17 cellular contexts compared by ENCODE assay signal in the genomic region with DNA sequence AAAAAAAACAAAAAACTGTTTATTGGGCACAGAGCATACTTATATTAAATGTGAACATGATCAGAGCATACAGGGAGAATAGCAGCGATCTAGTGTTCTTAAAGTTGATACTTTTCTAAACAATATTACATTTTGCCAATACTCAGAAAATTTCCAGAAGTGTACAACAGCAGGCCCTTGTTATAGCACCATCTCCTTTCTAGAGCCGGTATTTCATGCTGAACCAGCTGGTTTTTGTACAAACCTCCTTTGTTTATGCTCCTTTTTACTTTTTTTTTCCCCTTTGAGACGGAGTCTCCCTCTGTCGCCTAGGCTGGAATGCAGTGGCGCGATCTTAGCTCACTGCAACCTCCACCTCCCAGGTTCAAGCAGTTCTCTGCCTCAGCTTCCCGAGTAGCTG.
DNase-seq lines count a peak whose midpoint lies in the region; ATAC-seq and TF ChIP-seq lines count a peak whose summit lies in the region.
"Had no signal": no experiment of that assay in that cellular context is flagged by ENCODE, and none has a peak within 500 bp of the region (broad histone marks: within the 10 kb centered on the region; RNA-seq: fewer than 3 reads in every experiment).

No MANE protein-coding gene starts in this region.

- H3K27me3 ChIP-seq in HL-60 (ENCODE audit: insufficient read depth, poor library complexity, severe bottlenecking) (no peaks in the 10 kb centered on the region), gastrocnemius medialis (no peaks in the 10 kb centered on the region)
- H3K27me3 ChIP-seq: spleen had no signal

- H3K27ac ChIP-seq in HL-60 (replicated peaks) (peak overlapping the region; percentile 13; the same call in 1 of the 2 replicates), gastrocnemius medialis (peak overlapping the region in 3 of 4 donors; percentile 84 to 86 (median 85))
- H3K27ac ChIP-seq: A549 had no signal

- in situ Hi-C loops in gastrocnemius medialis (cut with MboI; ENCODE audit: low sequenced_read_pairs in 4 of 4) (no loop called here), GM13977 (cut with MboI; ENCODE audit: low pct_unique_long_range_greater_than_20kb, low sequenced_read_pairs, unreplicated experiment) (no loop called here)

- H3K36me3 ChIP-seq in gastrocnemius medialis, result peaks cover 0 to 21% of the 10 kb centered on the region in 2 donors

- H3K36me3 Mint-ChIP-seq in activated T-cell treated with anti-CD3 and anti-CD28 coated beads, Interleukin-2, amount 50 U/mL, for 24 hours (ENCODE audit: low read depth), result peaks cover 98% of the 10 kb centered on the region

- H3K4me3 ChIP-seq in HL-60 (replicated peaks; ENCODE audit: insufficient read depth, low read length), result no peak overlapping the region
- H3K4me3 ChIP-seq in fibroblast of pulmonary artery (replicated peaks; ENCODE audit: low read depth, low read length), result no peak overlapping the region
- H3K4me3 ChIP-seq in gastrocnemius medialis, result no peak overlapping the region
- H3K4me3 ChIP-seq: A549, spleen had no signal

- DNase-seq in activated T-cell treated with anti-CD3 and anti-CD28 coated beads, Interleukin-2, amount 50 U/mL, for 24 hours, result no peak
- no peak for DNase-seq in activated T-cell treated with anti-CD3 and anti-CD28 coated beads, Interleukin-2, amount 50 U/mL, for 48 hours
- DNase-seq in HL-60 (ENCODE audit: low read depth in 1 of 2, low spot score in 1 of 2) (no peak), fibroblast of pulmonary artery (ENCODE audit: low read depth) (no peak), gastrocnemius medialis (no peak), GM13977 (ENCODE audit: low spot score) (no peak), H4 (ENCODE audit: low spot score) (no peak), NCI-H2107 treated with DMSO at 0.1 percent for 48 hours (lab: John Stamatoyannopoulos, UW; ENCODE audit: unreplicated experiment) (no peak)
- DNase-seq: activated CD4-positive, alpha-beta T cell treated with anti-CD3 and anti-CD28 coated beads, Interleukin-2, amount 50 U/mL, for 1 hour; activated T-cell treated with anti-CD3 and anti-CD28 coated beads, Interleukin-2, amount 50 U/mL, for 4 hours; C1 segment of cervical spinal cord; NCI-H1930; NCI-H510A; RPMI8226; spleen had no signal

- no peaks in the 10 kb centered on the region for H3K9me3 ChIP-seq in gastrocnemius medialis
- H3K9me3 ChIP-seq: A549, spleen had no signal

- H3K27ac Mint-ChIP-seq in activated T-cell treated with anti-CD3 and anti-CD28 coated beads, Interleukin-2, amount 50 U/mL, for 24 hours, result peak overlapping the region; percentile 96

- no peak for TF ChIP-seq POLR2A in gastrocnemius medialis (IDR thresholded peaks at IDR 0.05)

- no peak for ATAC-seq in gastrocnemius medialis

- TF ChIP-seq CTCF in HL-60 (IDR thresholded peaks at IDR 0.05; ENCODE audit: insufficient read depth, low read length) (no peak), fibroblast of pulmonary artery (IDR thresholded peaks at IDR 0.05; ENCODE audit: low read length, missing control alignments) (peak; percentile 12), gastrocnemius medialis (IDR thresholded peaks at IDR 0.05 in 4 of 5, conservative IDR thresholded peaks at IDR 0.05 in 1 of 5) (no peak), GM13977 (IDR thresholded peaks at IDR 0.05; ENCODE audit: extremely low read depth, insufficient read depth, missing control alignments) (no peak)

- H3K9me3 Mint-ChIP-seq in activated T-cell treated with anti-CD3 and anti-CD28 coated beads, Interleukin-2, amount 50 U/mL, for 24 hours, result no peaks in the 10 kb centered on the region
- H3K9me3 Mint-ChIP-seq: activated T-cell treated with anti-CD3 and anti-CD28 coated beads, Interleukin-2, amount 50 U/mL, for 4 hours; neural crest cell had no signal

- H3K4me1 ChIP-seq in gastrocnemius medialis, result peaks cover 41 to 43% of the 10 kb centered on the region in 2 donors

- H3K27me3 Mint-ChIP-seq in activated T-cell treated with anti-CD3 and anti-CD28 coated beads, Interleukin-2, amount 50 U/mL, for 24 hours, result no peaks in the 10 kb centered on the region

- H3K4me1 Mint-ChIP-seq in activated T-cell treated with anti-CD3 and anti-CD28 coated beads, Interleukin-2, amount 50 U/mL, for 24 hours (ENCODE audit: low read depth), result peaks cover 68% of the 10 kb centered on the region

- H3K4me3 Mint-ChIP-seq in activated T-cell treated with anti-CD3 and anti-CD28 coated beads, Interleukin-2, amount 50 U/mL, for 24 hours, result no peak overlapping the region
- H3K4me3 Mint-ChIP-seq: neural crest cell had no signal

- intact Hi-C loops in gastrocnemius medialis (cut with DNase I; ENCODE audit: low total_unique reads), result no loop called here
